1 cellular context compared by ENCODE assay signal in genomic region chr20:32511358-32512046, GRCh38.
TF ChIP-seq lines count a peak whose summit lies in the region.

No MANE protein-coding gene starts in this region.

TF ChIP-seq in HepG2, 621 proteins besides CTCF, POLR2A, EP300 and RAD21 (continued from another document):
- TF ChIP-seq ZNF687 (CRISPR knock-in tag; IDR thresholded peaks at IDR 0.05) (0 out of 2 replicates have a peak, but pooled peaks have one; percentile 31), ZNF781 (CRISPR knock-in tag; IDR thresholded peaks at IDR 0.05; ENCODE audit: borderline replicate concordance, not compliant biosample characterization) (no peak), NFKB2 (CRISPR knock-in tag; IDR thresholded peaks at IDR 0.05; ENCODE audit: borderline replicate concordance) (0 out of 2 replicates have a peak, but pooled peaks have one; percentile 25), MEIS2 (CRISPR knock-in tag; IDR thresholded peaks at IDR 0.05) (no peak), TRIM22 (IDR thresholded peaks at IDR 0.05) (no peak), GFI1 (CRISPR knock-in tag; IDR thresholded peaks at IDR 0.05; ENCODE audit: borderline replicate concordance) (0 out of 2 replicates have a peak, but pooled peaks have one; percentile 2), IKZF4 (CRISPR knock-in tag; IDR thresholded peaks at IDR 0.05; ENCODE audit: borderline replicate concordance, low read depth, not compliant biosample characterization) (no peak), KIAA2018 (CRISPR knock-in tag; IDR thresholded peaks at IDR 0.05; ENCODE audit: borderline replicate concordance) (no peak), ZHX2 (IDR thresholded peaks at IDR 0.05; ENCODE audit: low read depth) (no peak), ZHX2 (CRISPR knock-in tag; IDR thresholded peaks at IDR 0.05; ENCODE audit: borderline replicate concordance) (0 out of 2 replicates have a peak, but pooled peaks have one; percentile 27), ZNF737 (CRISPR knock-in tag; IDR thresholded peaks at IDR 0.05; ENCODE audit: borderline replicate concordance) (no peak), ZNF251 (CRISPR knock-in tag; IDR thresholded peaks at IDR 0.05) (no peak)
- TF ChIP-seq, protein P1, sequence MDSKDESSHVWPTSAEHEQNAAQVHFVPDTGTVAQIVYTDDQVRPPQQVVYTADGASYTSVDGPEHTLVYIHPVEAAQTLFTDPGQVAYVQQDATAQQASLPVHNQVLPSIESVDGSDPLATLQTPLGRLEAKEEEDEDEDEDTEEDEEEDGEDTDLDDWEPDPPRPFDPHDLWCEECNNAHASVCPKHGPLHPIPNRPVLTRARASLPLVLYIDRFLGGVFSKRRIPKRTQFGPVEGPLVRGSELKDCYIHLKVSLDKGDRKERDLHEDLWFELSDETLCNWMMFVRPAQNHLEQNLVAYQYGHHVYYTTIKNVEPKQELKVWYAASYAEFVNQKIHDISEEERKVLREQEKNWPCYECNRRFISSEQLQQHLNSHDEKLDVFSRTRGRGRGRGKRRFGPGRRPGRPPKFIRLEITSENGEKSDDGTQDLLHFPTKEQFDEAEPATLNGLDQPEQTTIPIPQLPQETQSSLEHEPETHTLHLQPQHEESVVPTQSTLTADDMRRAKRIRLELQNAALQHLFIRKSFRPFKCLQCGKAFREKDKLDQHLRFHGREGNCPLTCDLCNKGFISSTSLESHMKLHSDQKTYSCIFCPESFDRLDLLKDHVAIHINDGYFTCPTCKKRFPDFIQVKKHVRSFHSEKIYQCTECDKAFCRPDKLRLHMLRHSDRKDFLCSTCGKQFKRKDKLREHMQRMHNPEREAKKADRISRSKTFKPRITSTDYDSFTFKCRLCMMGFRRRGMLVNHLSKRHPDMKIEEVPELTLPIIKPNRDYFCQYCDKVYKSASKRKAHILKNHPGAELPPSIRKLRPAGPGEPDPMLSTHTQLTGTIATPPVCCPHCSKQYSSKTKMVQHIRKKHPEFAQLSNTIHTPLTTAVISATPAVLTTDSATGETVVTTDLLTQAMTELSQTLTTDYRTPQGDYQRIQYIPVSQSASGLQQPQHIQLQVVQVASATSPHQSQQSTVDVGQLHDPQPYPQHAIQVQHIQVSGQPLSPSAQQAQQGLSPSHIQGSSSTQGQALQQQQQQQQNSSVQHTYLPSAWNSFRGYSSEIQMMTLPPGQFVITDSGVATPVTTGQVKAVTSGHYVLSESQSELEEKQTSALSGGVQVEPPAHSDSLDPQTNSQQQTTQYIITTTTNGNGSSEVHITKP (CRISPR knock-in tag; IDR thresholded peaks at IDR 0.05; ENCODE audit: low read depth) = no peak
